ENCODE assay signal across 39 cellular contexts in the genomic region with DNA sequence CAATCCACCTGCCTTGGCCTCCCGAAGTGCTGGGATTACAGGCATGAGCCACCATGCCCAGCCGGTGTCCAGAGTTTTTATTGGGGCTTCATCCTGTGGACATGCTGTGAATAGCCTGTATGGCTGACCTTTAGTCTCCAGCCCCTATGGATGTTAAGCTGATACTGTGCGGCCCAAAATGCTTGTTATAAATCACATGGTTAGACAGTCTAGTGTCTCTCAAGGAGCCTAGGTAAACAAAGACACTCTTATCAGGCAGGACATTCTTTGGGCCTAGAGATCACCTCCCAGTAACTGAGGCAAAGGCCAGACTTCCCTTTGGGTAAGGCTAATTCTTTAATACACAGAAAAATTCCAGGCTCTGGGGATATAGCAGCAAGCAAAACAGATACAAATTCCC. TPM values are rescaled to one million over a fixed set of nuclear protein-coding genes. Genes with fewer than 3 reads are reported as not detected.
"Had no signal": no experiment of that assay in that cellular context is flagged by ENCODE, and none has a peak within 500 bp of the region (broad histone marks: within the 10 kb centered on the region; RNA-seq: fewer than 3 reads in every experiment).

No MANE protein-coding gene starts in this region.

- DNase-seq: Karpas-422, Kasumi-1, KG1, MG63, MM.1S, MV-4-11, NCI-H1048, NCI-H1092, NCI-H1092 treated with DMSO at 0.1 percent for 48 hours, NCI-H1105, NCI-H1105 treated with DMSO at 0.1 percent for 48 hours, NCI-H1417, NCI-H1417 treated with DMSO at 0.1 percent for 48 hours, NCI-H1436, NCI-H1436 treated with DMSO at 0.1 percent for 48 hours, NCI-H146, NCI-H1694, NCI-H1694 treated with DMSO at 0.1 percent for 48 hours, NCI-H187, NCI-H187 treated with DMSO at 0.1 percent for 48 hours, NCI-H1930, NCI-H2029, NCI-H2029 treated with DMSO at 0.1 percent for 48 hours, NCI-H2081, NCI-H2081 treated with DMSO at 0.1 percent for 48 hours, NCI-H2107, NCI-H2171, NCI-H2171 treated with DMSO at 0.1 percent for 48 hours, NCI-H2227 treated with DMSO at 0.1 percent for 48 hours, NCI-H226, NCI-H345, NCI-H446, NCI-H446 treated with DMSO at 0.1 percent for 48 hours, NCI-H510A had no signal

- H3K9me3 ChIP-seq: MG63 had no signal

- H3K27me3 ChIP-seq: MG63 had no signal

- H3K9ac ChIP-seq: KMS-11 had no signal

- H3K27ac ChIP-seq: KMS-11 had no signal

- H3K4me2 ChIP-seq: KMS-11 had no signal

- H3K4me3 ChIP-seq: MG63 had no signal

- H3K36me3 ChIP-seq: MG63 had no signal

RNA-seq across cellular contexts. Expression of gene SLC46A2, which starts 22.0 kb away (rescaled TPM):
- total RNA-seq: LHCN-M2, M059J, MCF 10A, NCI-H460 had no signal
